Comparison of ENCODE assay signal across 8 cellular contexts in genomic region chrX:56233100-56233499, GRCh38. TPM values are rescaled to one million over a fixed set of nuclear protein-coding genes. Genes with fewer than 3 reads are reported as not detected.
DNase-seq lines count a peak whose midpoint lies in the region; ATAC-seq and TF ChIP-seq lines count a peak whose summit lies in the region.
"Had no signal": no experiment of that assay in that cellular context is flagged by ENCODE, and none has a peak within 500 bp of the region (broad histone marks: within the 10 kb centered on the region; RNA-seq: fewer than 3 reads in every experiment).

No MANE protein-coding gene starts in this region.

- no peak for ATAC-seq in HG02970 (IDR thresholded peaks at IDR 0.05; ENCODE audit: low FRiP score, unreplicated experiment)

- DNase-seq in H9: peak; percentile 26
- no peak for DNase-seq in ascending aorta (ENCODE audit: low spot score in 2 of 2)
- DNase-seq in islet precursor cell: no peak
- DNase-seq in AML-193 (lab: John Stamatoyannopoulos, UW): no peak
- DNase-seq: NCI-H226 had no signal

- H2BK120ac ChIP-seq in H9 (ENCODE audit: low read depth, low read length, poor library complexity, severe bottlenecking): no peak overlapping the region

- H3K4me3 Mint-ChIP-seq in H9: peak overlapping the region; percentile 76 to 84
- H3K4me3 Mint-ChIP-seq in stimulated activated naive CD8-positive, alpha-beta T cell treated with anti-CD3 and anti-CD28 coated beads, Interleukin-15, Interleukin-2, amounts not matched to agents 100 ng/mL and 50 ng/mL, for 24 hours: peak overlapping the region; percentile 77

- H3K79me2 ChIP-seq in H9 (ENCODE audit: insufficient read depth, low read length): no peaks in the 10 kb centered on the region

- no peak overlapping the region for H2BK12ac ChIP-seq in H9 (ENCODE audit: insufficient read length, low read depth, low read length)

- H3K36me3 ChIP-seq in ascending aorta: no peaks in the 10 kb centered on the region
- no peaks in the 10 kb centered on the region for H3K36me3 ChIP-seq in iPS-20b (ENCODE audit: insufficient read depth, low read depth, low read length)

- H2BK20ac ChIP-seq in H9 (ENCODE audit: low read depth, low read length, poor library complexity, severe bottlenecking): no peak overlapping the region

- peak overlapping the region in 1 of 3 experiments; percentile 30; a peak in 1 of 7 replicates for H3K27ac Mint-ChIP-seq in H9
- no peak overlapping the region for H3K27ac Mint-ChIP-seq in stimulated activated naive CD8-positive, alpha-beta T cell treated with anti-CD3 and anti-CD28 coated beads, Interleukin-15, Interleukin-2, amounts not matched to agents 100 ng/mL and 50 ng/mL, for 24 hours

- peaks cover 2% of the 10 kb centered on the region; the same call in 1 of the 2 replicates for H3K4me1 ChIP-seq in H9 (ENCODE audit: insufficient read depth, low read length)
- H3K4me1 ChIP-seq in ascending aorta: no peaks in the 10 kb centered on the region
- H3K4me1 ChIP-seq in iPS-20b (ENCODE audit: insufficient read depth, low read length): no peaks in the 10 kb centered on the region; the same call in 1 of the 2 replicates

- no peak overlapping the region for H3K4ac ChIP-seq in H9 (ENCODE audit: low read depth, low read length)

- H3K9ac ChIP-seq in H9 (ENCODE audit: extremely low read depth, insufficient read length, low read length) (peak overlapping the region; percentile 44), iPS-20b (ENCODE audit: low read depth, low read length) (peak overlapping the region; percentile 77; the same call in 1 of the 2 replicates)

- H3K27ac ChIP-seq in H9 (ENCODE audit: insufficient read length, low read depth, low read length) (no peak overlapping the region), ascending aorta (peak overlapping the region; percentile 76 to 82), iPS-20b (ENCODE audit: low read length) (no peak overlapping the region)

- no peak overlapping the region for H4K5ac ChIP-seq in H9 (ENCODE audit: insufficient read length, low read depth, low read length)

- no CpG with 5 or more reads among the region's 17 CpGs for WGBS in H9 (ENCODE audit: extremely low coverage, insufficient read length, low lambda C conversion rate)

- H3K9me3 Mint-ChIP-seq in H9: peaks cover 56 to 69% of the 10 kb centered on the region in 2 experiments
- no peaks in the 10 kb centered on the region for H3K9me3 Mint-ChIP-seq in stimulated activated naive CD8-positive, alpha-beta T cell treated with anti-CD3 and anti-CD28 coated beads, Interleukin-15, Interleukin-2, amounts not matched to agents 100 ng/mL and 50 ng/mL, for 24 hours

- H3K27me3 ChIP-seq in H9 (ENCODE audit: insufficient read depth, low read length): no peaks in the 10 kb centered on the region; the same call in 1 of the 2 replicates
- H3K27me3 ChIP-seq in ascending aorta: no peaks in the 10 kb centered on the region
- H3K27me3 ChIP-seq in iPS-20b (ENCODE audit: insufficient read depth, low read length): no peaks in the 10 kb centered on the region; the same call in 1 of the 2 replicates

- TF ChIP-seq CTCF in H9 (conservative IDR thresholded peaks at IDR 0.05): no peak
- TF ChIP-seq CTCF in ascending aorta (IDR thresholded peaks at IDR 0.05): no peak

- peaks cover 3 to 6% (median 4%) of the 10 kb centered on the region in 3 experiments; a peak in 6 of 7 replicates for H3K36me3 Mint-ChIP-seq in H9 (ENCODE audit: insufficient read depth in 1 of 3, low read depth in 3 of 3)
- H3K36me3 Mint-ChIP-seq in stimulated activated naive CD8-positive, alpha-beta T cell treated with anti-CD3 and anti-CD28 coated beads, Interleukin-15, Interleukin-2, amounts not matched to agents 100 ng/mL and 50 ng/mL, for 24 hours (ENCODE audit: low read depth): no peaks in the 10 kb centered on the region

- H2AK5ac ChIP-seq in H9 (ENCODE audit: insufficient read length, low read length): no peak overlapping the region

- intact Hi-C loops in ascending aorta (cut with DNase I): loop anchor here (5.0 to 10.0 kb wide), 4 partner anchors 326 to 1672 kb away; partner anchors contain the start of genes NBDY and RRAGB

- H3K4me3 ChIP-seq in ascending aorta: peak overlapping the region; percentile 61 to 74
- peak overlapping the region; percentile 76 for H3K4me3 ChIP-seq in iPS-20b (ENCODE audit: low read length)

- H3K4me2 ChIP-seq in H9 (ENCODE audit: insufficient read depth, insufficient read length, low read length): peak overlapping the region; percentile 86

- no peak overlapping the region for H4K91ac ChIP-seq in H9 (ENCODE audit: insufficient read length, low read depth, low read length)

- peaks cover 24% of the 10 kb centered on the region for H3K9me3 ChIP-seq in H9 (ENCODE audit: control insufficient read depth, low read depth, low read length)
- no peaks in the 10 kb centered on the region for H3K9me3 ChIP-seq in ascending aorta
- no peaks in the 10 kb centered on the region for H3K9me3 ChIP-seq in iPS-20b (ENCODE audit: insufficient read depth, low read depth, low read length)

- H3K23ac ChIP-seq in H9 (ENCODE audit: insufficient read length, low read depth, low read length): no peak overlapping the region

- peaks cover 14% of the 10 kb centered on the region for H3K23me2 ChIP-seq in H9 (ENCODE audit: insufficient read length, low read depth, low read length, poor library complexity, severe bottlenecking)

- H3K27me3 Mint-ChIP-seq in H9 (ENCODE audit: low read depth): no peaks in the 10 kb centered on the region
- peaks cover 5% of the 10 kb centered on the region for H3K27me3 Mint-ChIP-seq in stimulated activated naive CD8-positive, alpha-beta T cell treated with anti-CD3 and anti-CD28 coated beads, Interleukin-15, Interleukin-2, amounts not matched to agents 100 ng/mL and 50 ng/mL, for 24 hours

- H3K14ac ChIP-seq in H9 (ENCODE audit: insufficient read depth, low read length): no peak overlapping the region

- H3K56ac ChIP-seq in H9 (ENCODE audit: insufficient read length, low read depth, low read length): no peak overlapping the region

- no peak overlapping the region for H3T11ph ChIP-seq in H9 (ENCODE audit: low read length)

- H3K79me1 ChIP-seq in H9 (ENCODE audit: insufficient read depth, low read depth, low read length, poor library complexity, severe bottlenecking): no peaks in the 10 kb centered on the region

- no peak overlapping the region for H3K18ac ChIP-seq in H9 (ENCODE audit: insufficient read length, low read depth, low read length)

- H2AFZ ChIP-seq in H9 (ENCODE audit: low read length): no peak overlapping the region

- no peaks in the 10 kb centered on the region for H4K20me1 ChIP-seq in H9 (ENCODE audit: control insufficient read depth, insufficient read depth, insufficient read length)

- H4K8ac ChIP-seq in H9 (replicated peaks; ENCODE audit: insufficient read length, low read depth, low read length): no peak overlapping the region

- H2BK5ac ChIP-seq in H9 (ENCODE audit: insufficient read length, low read length): no peak overlapping the region

- no peak overlapping the region for H2BK15ac ChIP-seq in H9 (ENCODE audit: low read depth, low read length)

- peaks cover 17 to 18% of the 10 kb centered on the region in 2 experiments for H3K4me1 Mint-ChIP-seq in H9
- peaks cover 8% of the 10 kb centered on the region for H3K4me1 Mint-ChIP-seq in stimulated activated naive CD8-positive, alpha-beta T cell treated with anti-CD3 and anti-CD28 coated beads, Interleukin-15, Interleukin-2, amounts not matched to agents 100 ng/mL and 50 ng/mL, for 24 hours (ENCODE audit: low read depth)

RNA-seq across cellular contexts. Expression of gene KLF8, which starts 0.9 kb away (rescaled TPM):
- 7.3 and 7.7 TPM in 2 replicates for total RNA-seq in H9 (2021)
- 5.7 TPM for total RNA-seq in ascending aorta

Comparison
In these comparisons a context has a peak if more than half of its experiments do, and no peak if none do; other contexts are left out.
1. H3K27ac ChIP-seq: peak in ascending aorta (2 of 2); none in H9 (single experiment) and iPS-20b (single experiment).